14 cellular contexts compared by ENCODE assay signal in genomic region chr14:37819155-37820015, GRCh38.
DNase-seq lines count a peak whose midpoint lies in the region; ATAC-seq, FAIRE-seq and TF ChIP-seq lines count a peak whose summit lies in the region.
"Had no signal": no experiment of that assay in that cellular context is flagged by ENCODE, and none has a peak within 500 bp of the region (broad histone marks: within the 10 kb centered on the region; RNA-seq: fewer than 3 reads in every experiment).

No MANE protein-coding gene starts in this region.

- no peak for TF ChIP-seq CTCF in fibroblast of pulmonary artery (IDR thresholded peaks at IDR 0.05; ENCODE audit: low read length, missing control alignments)

- H3K27ac ChIP-seq in small intestine (ENCODE audit: low read depth in 1 of 2, low read length in 1 of 2), result no peak overlapping the region
- H3K27ac ChIP-seq: 22Rv1, ovary, WERI-Rb-1 had no signal

- H3K36me3 ChIP-seq in small intestine (ENCODE audit: control insufficient read depth in 2 of 2, insufficient read depth in 2 of 2, low read length in 2 of 2), result no peaks in the 10 kb centered on the region
- H3K36me3 ChIP-seq: ovary, WERI-Rb-1 had no signal

- in situ Hi-C loops in SK-MEL-5 (cut with HindIII; ENCODE audit: low pct_unique_long_range_greater_than_20kb, low sequenced_read_pairs), result no loop called here

- ATAC-seq in GM19452 (IDR thresholded peaks at IDR 0.05; ENCODE audit: unreplicated experiment), result no peak

- no peak for FAIRE-seq in small intestine (lab: Jason Lieb, UNC)

- WGBS in small intestine, 3 donors, result 69 to 78% (median 77%) methylated on average over 8 of the region's 8 CpGs

- no peaks in the 10 kb centered on the region for H3K9me3 ChIP-seq in small intestine (ENCODE audit: control insufficient read depth, low read depth)
- H3K9me3 ChIP-seq: ovary had no signal

- DNase-seq in DMS 273 (lab: John Stamatoyannopoulos, UW; ENCODE audit: unreplicated experiment), result peak; percentile 17
- DNase-seq in DMS 273 treated with DMSO at 0.1 percent for 48 hours (lab: John Stamatoyannopoulos, UW), result no peak
- peak; percentile 15 for DNase-seq in SK-MEL-5 (ENCODE audit: low read depth, low spot score)
- peak; percentile 22 for DNase-seq in fibroblast of pulmonary artery (ENCODE audit: low read depth)
- DNase-seq in superior temporal gyrus (ENCODE audit: extremely low spot score), result peak; percentile 42
- no peak for DNase-seq in small intestine
- no peak for DNase-seq in activated CD4-positive, alpha-beta T cell treated with anti-CD3 and anti-CD28 coated beads for 4 hours
- DNase-seq: activated T-cell treated with anti-CD3 and anti-CD28 coated beads, Interleukin-2, amount 50 U/mL, for 24 hours; central memory CD4-positive, alpha-beta T cell; NCI-H1105 treated with DMSO at 0.1 percent for 48 hours; ovary; WERI-Rb-1 had no signal

- no peaks in the 10 kb centered on the region for H3K27me3 ChIP-seq in small intestine (ENCODE audit: control insufficient read depth in 2 of 2, insufficient read depth in 2 of 2, low read length in 2 of 2)
- H3K27me3 ChIP-seq: ovary had no signal

- no peaks in the 10 kb centered on the region for H3K4me1 ChIP-seq in small intestine (ENCODE audit: control insufficient read depth in 2 of 2, insufficient read depth in 1 of 2, low read depth in 1 of 2, low read length in 1 of 2)

- H3K4me3 ChIP-seq in fibroblast of pulmonary artery (replicated peaks; ENCODE audit: low read depth, low read length), result no peak overlapping the region
- no peak overlapping the region for H3K4me3 ChIP-seq in small intestine (ENCODE audit: low read depth in 1 of 2, low read length in 2 of 2)
- H3K4me3 ChIP-seq: ovary had no signal

Comparison
In these comparisons a context has a peak if more than half of its experiments do, and no peak if none do; other contexts are left out.
1. DNase-seq: peak in DMS 273 (single experiment), SK-MEL-5 (single experiment), fibroblast of pulmonary artery (single experiment) and superior temporal gyrus (single experiment); none in DMS 273 treated with DMSO at 0.1 percent for 48 hours (single experiment), small intestine (single experiment) and activated CD4-positive, alpha-beta T cell treated with anti-CD3 and anti-CD28 coated beads for 4 hours (0 of 2).